1 cellular context compared by ENCODE assay signal in genomic region chr11:103904324-103904667, GRCh38.
TF ChIP-seq lines count a peak whose summit lies in the region.

No MANE protein-coding gene starts in this region.

TF ChIP-seq in GM12878, 131 proteins besides CTCF, POLR2A, EP300 and RAD21 (continued from another document):
- TF ChIP-seq ZBTB4 (CRISPR knock-in tag; IDR thresholded peaks at IDR 0.05) (no peak), PAX5 (IDR thresholded peaks at IDR 0.05; ENCODE audit: borderline replicate concordance, low read depth, low read length) (peak; percentile 2; the same call in 1 of the 2 replicates), PAX8 (IDR thresholded peaks at IDR 0.05) (no peak), CBX3 (IDR thresholded peaks at IDR 0.05; ENCODE audit: borderline replicate concordance, low read depth) (no peak), GATAD2B (conservative IDR thresholded peaks at IDR 0.05; ENCODE audit: low read depth) (no peak), GABPA (IDR thresholded peaks at IDR 0.05; ENCODE audit: low read depth) (no peak), BCL3 (IDR thresholded peaks at IDR 0.05; ENCODE audit: borderline replicate concordance, insufficient read depth, low read depth, low read length, poor library complexity, severe bottlenecking) (no peak), BCL11A (IDR thresholded peaks at IDR 0.05; ENCODE audit: low read depth, low read length) (no peak), NFIC (IDR thresholded peaks at IDR 0.05; ENCODE audit: low read depth, low read length) (peak; percentile 13; the same call in 1 of the 2 replicates), KLF5 (IDR thresholded peaks at IDR 0.05; ENCODE audit: partially characterized antibody) (no peak), ZNF217 (IDR thresholded peaks at IDR 0.05) (no peak), ZBTB11 (CRISPR knock-in tag; IDR thresholded peaks at IDR 0.05) (no peak), ZNF24 (IDR thresholded peaks at IDR 0.05) (no peak), IKZF1 (conservative IDR thresholded peaks at IDR 0.05) (peak; percentile 45; the same call in 1 of the 2 replicates), MXI1 (IDR thresholded peaks at IDR 0.05; ENCODE audit: low read depth, low read length) (0 out of 2 replicates have a peak, but pooled peaks have one; percentile 11), EGR1 (IDR thresholded peaks at IDR 0.05; ENCODE audit: borderline replicate concordance in 1 of 2, low read depth in 2 of 2, low read length in 2 of 2) (no peak), NR2F1 (conservative IDR thresholded peaks at IDR 0.05) (0 out of 2 replicates have a peak, but pooled peaks have one; percentile 2), HDGF (IDR thresholded peaks at IDR 0.05) (no peak), CHD4 (IDR thresholded peaks at IDR 0.05) (no peak), RUNX3 (IDR thresholded peaks at IDR 0.05; ENCODE audit: low read length) (no peak; the same call in 1 of the 2 replicates), CEBPB (IDR thresholded peaks at IDR 0.05; ENCODE audit: borderline replicate concordance in 1 of 2, low read depth in 2 of 2, low read length in 2 of 2) (no peak), MAX (IDR thresholded peaks at IDR 0.05; ENCODE audit: low read depth, low read length) (no peak), SMAD1 (IDR thresholded peaks at IDR 0.05; ENCODE audit: low read depth, partially characterized antibody) (no peak), HCFC1 (IDR thresholded peaks at IDR 0.05; ENCODE audit: low read length) (no peak), MTA2 (IDR thresholded peaks at IDR 0.05; ENCODE audit: low read depth) (peak; percentile 50; the same call in 1 of the 2 replicates)
